ENCODE assay signal across 21 cellular contexts in genomic region chr10:96122824-96123223, GRCh38.
"Had no signal": no experiment of that assay in that cellular context is flagged by ENCODE, and none has a peak within 500 bp of the region (broad histone marks: within the 10 kb centered on the region; RNA-seq: fewer than 3 reads in every experiment).

No MANE protein-coding gene starts in this region.

- ATAC-seq: esophagus mucosa; gastrocnemius medialis; heart right ventricle; left lobe of liver; naive thymus-derived CD4-positive, alpha-beta T cell; sciatic nerve; stimulated activated naive B cell treated with anti-CD40 and anti-IgM and Interleukin-4, amounts not matched to agents 10 μg/mL and 1 μg/mL and 100 μg/mL, for 72 hours; stimulated activated naive CD8-positive, alpha-beta T cell treated with anti-CD3 and anti-CD28 coated beads, Interleukin-15, amount 100 ng/mL, for 72 hours; upper lobe of right lung had no signal

- H3K4me3 ChIP-seq: gastrocnemius medialis, heart right ventricle, testis, tibial nerve, upper lobe of right lung, vagina had no signal

- H3K27ac ChIP-seq: gastrocnemius medialis, heart right ventricle, testis, tibial nerve, upper lobe of right lung, vagina had no signal

- H3K27me3 ChIP-seq: testis, vagina had no signal

- H3K9me3 ChIP-seq: gastrocnemius medialis, heart right ventricle, testis, tibial nerve, upper lobe of right lung, vagina had no signal

- H3K36me3 ChIP-seq: gastrocnemius medialis, heart right ventricle, tibial nerve, upper lobe of right lung, vagina had no signal

- H3K4me1 ChIP-seq: gastrocnemius medialis, testis, tibial nerve, upper lobe of right lung, vagina had no signal

- DNase-seq: effector CD4-positive, alpha-beta T cell; endodermal cell; gastrocnemius medialis; heart right ventricle; hypothalamus; islet precursor cell; mammary epithelial cell; naive thymus-derived CD4-positive, alpha-beta T cell; nephron progenitor cell; posterior cingulate gyrus; stimulated activated CD4-positive, alpha-beta T cell treated with anti-CD3 and anti-CD28 coated beads, Interleukin-2, amount 100 ng/mL, for 24 hours; stimulated activated CD4-positive, alpha-beta T cell treated with anti-CD3 and anti-CD28 coated beads, Interleukin-4, amount 100 ng/mL, for 4 hours; stimulated activated naive B cell treated with anti-CD40 and anti-IgM and Interleukin-4, amounts not matched to agents 10 μg/mL and 1 μg/mL and 100 μg/mL, for 72 hours; stimulated activated naive CD8-positive, alpha-beta T cell treated with anti-CD3 and anti-CD28 coated beads, Interleukin-15, amount 100 ng/mL, for 72 hours; testis; upper lobe of right lung had no signal
